9 cellular contexts compared by ENCODE assay signal in genomic region chr21:16279658-16280581, GRCh38.
A peak's percentile ranks its signal among the peaks of the same experiment; 100 is the strongest.
DNase-seq lines count a peak whose midpoint lies in the region; ATAC-seq and TF ChIP-seq lines count a peak whose summit lies in the region.
"Had no signal": no experiment of that assay in that cellular context is flagged by ENCODE, and none has a peak within 500 bp of the region (broad histone marks: within the 10 kb centered on the region; RNA-seq: fewer than 3 reads in every experiment).

No MANE protein-coding gene starts in this region.

- H3K36me3 ChIP-seq in prostate gland = no peaks in the 10 kb centered on the region

- intact Hi-C loops in prostate gland (cut with DNase I) = no loop called here

- H3K4me1 ChIP-seq in prostate gland (replicated peaks) = no peaks in the 10 kb centered on the region

- no peaks in the 10 kb centered on the region for H3K27me3 ChIP-seq in prostate gland (replicated peaks; ENCODE audit: insufficient read depth)

- no peak for TF ChIP-seq POLR2A in prostate gland (IDR thresholded peaks at IDR 0.05)

- ATAC-seq in HG02938 (IDR thresholded peaks at IDR 0.05; ENCODE audit: unreplicated experiment) = no peak
- no peak for ATAC-seq in HG02571 (IDR thresholded peaks at IDR 0.05; ENCODE audit: unreplicated experiment)

- H3K27ac ChIP-seq in prostate gland = peak overlapping the region; percentile 48 to 58

- no peaks in the 10 kb centered on the region for H3K9me3 ChIP-seq in prostate gland

- DNase-seq in DMS114 treated with DMSO at 0.1 percent for 48 hours (lab: John Stamatoyannopoulos, UW; ENCODE audit: unreplicated experiment) = peak; percentile 9
- DNase-seq in anterior cingulate cortex (lab: John Stamatoyannopoulos, UW) = peak in 42 of 58 donors; percentile 3 to 75 (median 49)
- peak; percentile 11 for DNase-seq in hepatic stellate cell (ENCODE audit: low spot score)
- DNase-seq in prostate gland (ENCODE audit: low spot score) = peak; percentile 37
- DNase-seq in NCI-H146 (lab: John Stamatoyannopoulos, UW) = no peak
- no peak for DNase-seq in effector CD8-positive, alpha-beta T cell (lab: John Stamatoyannopoulos, UW)
- DNase-seq: GDM1 had no signal

- peak overlapping the region in 1 of 2 donors; percentile 9 for H3K4me3 ChIP-seq in prostate gland

- WGBS in prostate gland = 16% methylated on average over 18 of the region's 18 CpGs

- peak in 1 of 4 experiments; percentile 5 for TF ChIP-seq CTCF in prostate gland (IDR thresholded peaks at IDR 0.05)

Comparison
In these comparisons a context has a peak if more than half of its experiments do, and no peak if none do; other contexts are left out.
1. DNase-seq: peak in DMS114 treated with DMSO at 0.1 percent for 48 hours (single experiment), anterior cingulate cortex (42 of 58), hepatic stellate cell (single experiment) and prostate gland (single experiment); none in NCI-H146 (single experiment) and effector CD8-positive, alpha-beta T cell (single experiment).